8 cellular contexts compared by ENCODE assay signal in genomic region chr11:116772443-116773202, GRCh38. TPM values are rescaled to one million over a fixed set of nuclear protein-coding genes. Genes with fewer than 3 reads are reported as not detected.
DNase-seq lines count a peak whose midpoint lies in the region; ATAC-seq and TF ChIP-seq lines count a peak whose summit lies in the region.

Gene BUD13, minus strand, starts transcription at chr11:116772987. Its CDS starts 23 bp downstream, at chr11:116772964.

- ATAC-seq in activated naive CD4-positive, alpha-beta T cell treated with anti-CD3 and anti-CD28 coated beads, Interleukin-2, amount 50 U/mL, for 72 hours: peak; percentile 89 to 93

- peaks cover 4% of the 10 kb centered on the region for H3K36me3 ChIP-seq in GM06990 (ENCODE audit: control insufficient read depth, insufficient read depth, low read length)
- peaks cover 3% of the 10 kb centered on the region for H3K36me3 ChIP-seq in thymus (ENCODE audit: control insufficient read depth, insufficient read depth)

- WGBS in thymus: under 1% methylated on average over 73 of the region's 73 CpGs

- no peak for TF ChIP-seq CTCF in GM06990 (IDR thresholded peaks at IDR 0.05; ENCODE audit: insufficient read depth, low read length, poor library complexity, severe bottlenecking)
- no peak for TF ChIP-seq CTCF in HFF-Myc (IDR thresholded peaks at IDR 0.05; ENCODE audit: low read depth, low read length, missing control alignments)
- TF ChIP-seq CTCF in NB4 (IDR thresholded peaks at IDR 0.05; ENCODE audit: low read depth, low read length): no peak
- no peak for TF ChIP-seq CTCF in osteocyte (IDR thresholded peaks at IDR 0.05)

- peak within 1 kb of the TSS; percentile 92 to 100 for H3K27ac Mint-ChIP-seq in activated naive CD4-positive, alpha-beta T cell treated with anti-CD3 and anti-CD28 coated beads, Interleukin-2, amount 50 U/mL, for 72 hours
- H3K27ac Mint-ChIP-seq in osteocyte (ENCODE audit: unreplicated experiment): peak within 1 kb of the TSS; percentile 98

- H3K27ac ChIP-seq in thymus (ENCODE audit: low read depth): peak within 1 kb of the TSS; percentile 92

- H3K4me3 ChIP-seq in GM06990 (replicated peaks; ENCODE audit: low read depth, low read length) (peak within 1 kb of the TSS; percentile 82), HFF-Myc (replicated peaks; ENCODE audit: low read depth, low read length) (peak within 1 kb of the TSS; percentile 61), NB4 (ENCODE audit: low read depth, low read length) (peak within 1 kb of the TSS; percentile 94), thymus (ENCODE audit: low read length) (peak within 1 kb of the TSS; percentile 98)

- H3K27me3 Mint-ChIP-seq in osteocyte (ENCODE audit: unreplicated experiment): no peaks in the 10 kb centered on the region

- H3K9me3 ChIP-seq in thymus (ENCODE audit: control insufficient read depth): no peaks in the 10 kb centered on the region

- peak; percentile 95 for TF ChIP-seq POLR2A in NB4 (IDR thresholded peaks at IDR 0.05; ENCODE audit: extremely low read depth, insufficient read length)

- H3K9me3 Mint-ChIP-seq in activated naive CD4-positive, alpha-beta T cell treated with anti-CD3 and anti-CD28 coated beads, Interleukin-2, amount 50 U/mL, for 72 hours: no peaks in the 10 kb centered on the region
- H3K9me3 Mint-ChIP-seq in osteocyte (ENCODE audit: unreplicated experiment): no peaks in the 10 kb centered on the region

- peaks cover 23% of the 10 kb centered on the region for H3K4me1 Mint-ChIP-seq in osteocyte (ENCODE audit: unreplicated experiment)

- peaks cover 19 to 22% of the 10 kb centered on the region in 2 donors for H3K36me3 Mint-ChIP-seq in activated naive CD4-positive, alpha-beta T cell treated with anti-CD3 and anti-CD28 coated beads, Interleukin-2, amount 50 U/mL, for 72 hours
- peaks cover 8% of the 10 kb centered on the region for H3K36me3 Mint-ChIP-seq in osteocyte (ENCODE audit: unreplicated experiment)

- H3K4me1 ChIP-seq in thymus (ENCODE audit: control insufficient read depth, insufficient read depth, low read length): peaks cover 14% of the 10 kb centered on the region

- H3K27me3 ChIP-seq in GM06990 (replicated peaks; ENCODE audit: control insufficient read depth, insufficient read depth, low read length) (no peaks in the 10 kb centered on the region), thymus (ENCODE audit: control insufficient read depth, insufficient read depth) (no peaks in the 10 kb centered on the region)

- DNase-seq in GM06990 (ENCODE audit: extremely low read depth, insufficient read length) (peak; percentile 95), HFF-Myc (ENCODE audit: extremely low read depth, low read depth) (peak; percentile 29), NB4 (ENCODE audit: low read depth) (peak; percentile 95), SKM-1 (lab: John Stamatoyannopoulos, UW; ENCODE audit: unreplicated experiment) (peak; percentile 52), glomerular visceral epithelial cell (ENCODE audit: extremely low spot score) (peak; percentile 80), osteocyte (ENCODE audit: extremely low spot score, unreplicated experiment) (peak; percentile 94)
- peak; percentile 93 to 97 for DNase-seq in activated naive CD4-positive, alpha-beta T cell treated with anti-CD3 and anti-CD28 coated beads, Interleukin-2, amount 50 U/mL, for 72 hours (ENCODE audit: low spot score in 2 of 2)

- peak within 1 kb of the TSS; percentile 95 for H3K4me3 Mint-ChIP-seq in osteocyte (ENCODE audit: unreplicated experiment)

RNA-seq across cellular contexts. Expression of gene BUD13, which starts in this region (rescaled TPM):
- total RNA-seq in activated naive CD4-positive, alpha-beta T cell treated with anti-CD3 and anti-CD28 coated beads, Interleukin-2, amount 50 U/mL, for 72 hours: 10 to 100 TPM; 29.3 to 42.9 TPM
- total RNA-seq in osteocyte: 13.1 and 15.2 TPM in 2 replicates
- 18.1 TPM for polyA plus RNA-seq in thymus

Comparison
In these comparisons a context has a peak if more than half of its experiments do, and no peak if none do; other contexts are left out.
1. Peak in every context shown above with its lines: DNase-seq, ATAC-seq, H3K4me3 ChIP-seq and H3K27ac ChIP-seq.
2. DNase-seq: peak in every context shown above with its lines; median percentile 95 in GM06990; 95 in NB4; 95 in activated naive CD4-positive, alpha-beta T cell treated with anti-CD3 and anti-CD28 coated beads, Interleukin-2, amount 50 U/mL, for 72 hours; 94 in osteocyte; 80 in glomerular visceral epithelial cell; 52 in SKM-1; 29 in HFF-Myc.